ENCODE assay signal across 8 cellular contexts in genomic region chr10:98446121-98446655, GRCh38. TPM values are rescaled to one million over a fixed set of nuclear protein-coding genes. Genes with fewer than 3 reads are reported as not detected.
DNase-seq lines count a peak whose midpoint lies in the region; ATAC-seq and TF ChIP-seq lines count a peak whose summit lies in the region.

No MANE protein-coding gene starts in this region.

- H3K4me3 ChIP-seq in Caco-2 (ENCODE audit: low read depth, low read length), result peak overlapping the region; percentile 58
- H3K4me3 ChIP-seq in epithelial cell of proximal tubule (ENCODE audit: low read depth, low read length), result peak overlapping the region; percentile 79
- peak overlapping the region; percentile 86 for H3K4me3 ChIP-seq in thoracic aorta

- H3K4me1 ChIP-seq in Caco-2 (0 out of 2 replicates have a peak, but pooled peaks cover 3% of the 10 kb centered on the region), thoracic aorta (ENCODE audit: control insufficient read depth in 1 of 2, low read depth in 2 of 2) (peaks cover 2 to 6% of the 10 kb centered on the region in 2 donors)

- ATAC-seq in GM21447 (IDR thresholded peaks at IDR 0.05; ENCODE audit: unreplicated experiment), result peak; percentile 44
- peak; percentile 8 for ATAC-seq in thoracic aorta (ENCODE audit: insufficient number of reproducible peaks, low FRiP score, low read depth)

- peak overlapping the region; percentile 79 for H3K4me3 Mint-ChIP-seq in Caco-2 (ENCODE audit: unreplicated experiment)

- H3K27me3 ChIP-seq in Caco-2 (replicated peaks; ENCODE audit: control insufficient read depth, insufficient read depth, low read length) (no peaks in the 10 kb centered on the region), thoracic aorta (replicated peaks; ENCODE audit: insufficient read depth) (no peaks in the 10 kb centered on the region)

- intact Hi-C loops in Caco-2 (cut with micrococcal nuclease; ENCODE audit: unreplicated experiment), result no loop called here

- H3K9me3 ChIP-seq in Caco-2, result no peaks in the 10 kb centered on the region
- no peaks in the 10 kb centered on the region for H3K9me3 ChIP-seq in thoracic aorta

- CTCF ChIA-PET in Caco-2 (lab: Charles Lee), result no interaction called here

- H3K27me3 Mint-ChIP-seq in Caco-2 (ENCODE audit: insufficient read depth, unreplicated experiment), result no peaks in the 10 kb centered on the region

- peaks cover 12% of the 10 kb centered on the region for H3K4me1 Mint-ChIP-seq in Caco-2 (ENCODE audit: low read depth, unreplicated experiment)

- H3K27ac Mint-ChIP-seq in Caco-2 (ENCODE audit: unreplicated experiment), result peak overlapping the region; percentile 84

- TSS peak; percentile 61 for BruUV-seq in Caco-2 (replicated peaks; lab: Mats Ljungman, UMichigan)

- DNase-seq in Caco-2 (peak in 1 of 2 experiments; percentile 37), HT-29 (ENCODE audit: low spot score) (peak; percentile 33), epithelial cell of proximal tubule (ENCODE audit: low read depth) (no peak), myocyte (ENCODE audit: low read depth) (peak; percentile 33), thoracic aorta (ENCODE audit: low spot score) (no peak)
- DNase-seq in activated CD4-positive, alpha-beta T cell treated with anti-CD3 and anti-CD28 coated beads, Interleukin-2, amount 50 U/mL, for 1 hour, result peak; percentile 34
- DNase-seq in effector CD8-positive, alpha-beta T cell (lab: John Stamatoyannopoulos, UW), result no peak

- H3K9me3 Mint-ChIP-seq in Caco-2 (ENCODE audit: unreplicated experiment), result no peaks in the 10 kb centered on the region

- peaks cover 25% of the 10 kb centered on the region for H3K36me3 Mint-ChIP-seq in Caco-2 (ENCODE audit: insufficient read depth, unreplicated experiment)

- H3K36me3 ChIP-seq in Caco-2 (ENCODE audit: control insufficient read depth, insufficient read depth, low read length) (peaks cover 6% of the 10 kb centered on the region; the same call in 1 of the 2 replicates), thoracic aorta (peaks cover 10% of the 10 kb centered on the region)

- peak overlapping the region; percentile 84 to 95 for H3K27ac ChIP-seq in thoracic aorta

- no peak for TF ChIP-seq CTCF in Caco-2 (IDR thresholded peaks at IDR 0.05; ENCODE audit: insufficient read depth in 1 of 2, low read depth in 1 of 2, low read length in 1 of 2, severe bottlenecking in 1 of 2, unreplicated experiment in 1 of 2)
- no peak for TF ChIP-seq CTCF in epithelial cell of proximal tubule (conservative IDR thresholded peaks at IDR 0.05; ENCODE audit: low read depth, low read length)
- TF ChIP-seq CTCF in thoracic aorta (IDR thresholded peaks at IDR 0.05), result no peak

- POLR2A ChIA-PET in Caco-2 (lab: Charles Lee), result no interaction called here

RNA-seq across cellular contexts. Expression of gene HPS1, which starts 0.5 kb away (rescaled TPM):
- 39.9 and 51.9 TPM in 2 replicates for total RNA-seq in Caco-2 (2022)
- 44.2 and 49.8 TPM in 2 replicates for total RNA-seq in HT-29 (2014; rRNA removed; shearing (Covaris generic))
- total RNA-seq in epithelial cell of proximal tubule, result 29.2 and 34.6 TPM in 2 replicates
- 28.9 and 35.0 TPM in 2 replicates for total RNA-seq in myocyte
- polyA plus RNA-seq in myocyte (2012), result 55.9 TPM
- total RNA-seq in thoracic aorta, result 10 to 100 TPM; 60.1 to 79.3 TPM

RNA-seq across cellular contexts. Expression of gene PYROXD2, which starts 31.2 kb away (rescaled TPM):
- 2.2 and 4.9 TPM in 2 replicates for total RNA-seq in Caco-2 (2022)
- total RNA-seq in HT-29 (2014; rRNA removed; shearing (Covaris generic)), result 10.8 and 20.9 TPM in 2 replicates
- 3.7 and 5.8 TPM in 2 replicates for total RNA-seq in epithelial cell of proximal tubule
- 7.3 and 9.7 TPM in 2 replicates for total RNA-seq in myocyte
- 10.3 TPM for polyA plus RNA-seq in myocyte (2012)
- 1 to 10 TPM; 6.3 to 9.3 TPM for total RNA-seq in thoracic aorta

Comparison
In these comparisons a context has a peak if more than half of its experiments do, and no peak if none do; other contexts are left out.
1. DNase-seq: peak in HT-29 (single experiment), activated CD4-positive, alpha-beta T cell treated with anti-CD3 and anti-CD28 coated beads, Interleukin-2, amount 50 U/mL, for 1 hour (single experiment) and myocyte (single experiment); none in epithelial cell of proximal tubule (single experiment), thoracic aorta (single experiment) and effector CD8-positive, alpha-beta T cell (single experiment).
2. Peak in every context shown above with its lines, with median percentiles within 50 percentile points of each other: H3K4me3 ChIP-seq.